ENCODE assay signal across 19 cellular contexts in the genomic region with DNA sequence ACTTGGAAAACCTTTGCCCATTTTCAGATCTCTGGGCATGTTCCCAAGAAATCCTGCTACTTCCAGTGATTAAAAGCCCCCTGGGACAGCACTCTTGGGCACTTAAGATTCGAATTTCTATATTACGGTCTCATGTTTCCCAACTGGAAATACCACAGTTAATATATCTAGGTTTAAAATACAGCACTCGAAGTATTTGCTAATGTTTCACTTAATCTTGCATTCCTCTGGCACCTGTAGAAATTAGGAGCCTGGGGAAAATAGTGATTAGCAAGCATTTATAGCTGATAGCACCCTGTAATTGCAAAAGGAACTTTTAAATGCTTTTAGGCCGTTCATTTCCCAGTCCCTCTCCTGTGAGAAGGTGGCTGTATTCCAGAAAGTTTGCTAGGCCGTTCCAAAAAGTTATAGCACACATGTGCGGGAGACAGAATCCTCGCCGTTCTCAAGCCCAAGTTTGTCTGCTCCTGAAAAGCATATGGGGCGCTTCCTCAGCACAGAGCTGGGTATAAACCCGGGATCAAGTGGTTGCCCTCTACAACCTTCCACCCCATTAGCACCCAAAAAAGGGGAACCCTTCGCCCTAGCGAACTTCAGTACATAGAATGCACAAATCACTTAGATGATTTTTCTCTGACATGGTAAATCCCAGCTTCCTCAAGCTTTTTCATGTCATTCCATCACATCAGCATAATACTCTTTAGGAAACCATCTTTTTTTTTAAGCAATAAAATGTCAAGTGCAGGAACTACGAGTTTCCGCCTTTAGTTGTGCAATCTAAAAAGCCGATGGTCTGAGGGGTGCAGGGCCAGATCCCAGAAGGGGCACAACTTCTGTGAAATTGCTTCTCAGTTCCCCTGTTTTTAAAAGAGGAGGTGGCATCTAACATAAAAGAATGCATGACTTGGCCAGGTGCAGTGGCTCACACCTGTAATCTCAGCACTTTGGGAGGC.
DNase-seq lines count a peak whose midpoint lies in the region; TF ChIP-seq lines count a peak whose summit lies in the region.
"Had no signal": no experiment of that assay in that cellular context is flagged by ENCODE, and none has a peak within 500 bp of the region (broad histone marks: within the 10 kb centered on the region; RNA-seq: fewer than 3 reads in every experiment).

No MANE protein-coding gene starts in this region.

- peak overlapping the region in 2 of 3 experiments; percentile 18 to 28 for H3K4me3 Mint-ChIP-seq in nephron
- H3K4me3 Mint-ChIP-seq: T-helper 1 cell treated with Interleukin-12 subunit alpha and Interleukin-12 subunit beta and Interleukin-4 antibody, amounts not matched to agents 30 μg/mL and 1 μg/mL, for 36 hours had no signal

- H3K4me3 ChIP-seq in fibroblast of pulmonary artery (replicated peaks; ENCODE audit: low read depth, low read length) (no peak overlapping the region), lower leg skin (ENCODE audit: low read depth, poor library complexity, severe bottlenecking) (no peak overlapping the region)
- H3K4me3 ChIP-seq: testis had no signal

- H3K9me3 Mint-ChIP-seq in nephron: no peaks in the 10 kb centered on the region
- H3K9me3 Mint-ChIP-seq: T-helper 1 cell treated with Interleukin-12 subunit alpha and Interleukin-12 subunit beta and Interleukin-4 antibody, amounts not matched to agents 30 μg/mL and 1 μg/mL, for 36 hours had no signal

- intact Hi-C loops in lower leg skin (cut with DNase I; ENCODE audit: low total_unique reads): no loop called here

- 44 to 45% methylated on average over 15 of the region's 15 CpGs for WGBS in lower leg skin, 2 donors

- DNase-seq in GF-D8 (lab: John Stamatoyannopoulos, UW) (peak; percentile 15), NCI-H69 (lab: John Stamatoyannopoulos, UW) (peak; percentile 16), fibroblast of pulmonary artery (ENCODE audit: low read depth) (peak; percentile 3), NCI-H1436 (lab: John Stamatoyannopoulos, UW) (no peak), NCI-H748 (lab: John Stamatoyannopoulos, UW; ENCODE audit: unreplicated experiment) (no peak), lower leg skin (ENCODE audit: low spot score in 2 of 2) (no peak)
- DNase-seq in activated CD4-positive, alpha-beta T cell treated with anti-CD3 and anti-CD28 coated beads for 4 hours: no peak
- DNase-seq: activated CD4-positive, CD25-positive, alpha-beta regulatory T cell treated with anti-CD3 and anti-CD28 coated beads, Interleukin-2, amount 50 U/mL, for 72 hours; activated gamma-delta T cell; aorta; GDM1; Kasumi-1; NCI-H1694; NCI-H510A; nucleus accumbens; stimulated activated CD4-positive, alpha-beta T cell treated with anti-CD3 and anti-CD28 coated beads, Interleukin-2, amount 100 ng/mL, for 48 hours; testis had no signal

- peaks cover 41% of the 10 kb centered on the region for H3K4me1 Mint-ChIP-seq in nephron

- H3K36me3 Mint-ChIP-seq in nephron (ENCODE audit: low read depth): no peaks in the 10 kb centered on the region

- H3K27me3 Mint-ChIP-seq in nephron (ENCODE audit: low read depth): peaks cover 27% of the 10 kb centered on the region

- TF ChIP-seq CTCF in fibroblast of pulmonary artery (IDR thresholded peaks at IDR 0.05; ENCODE audit: low read length, missing control alignments) (no peak), nephron (IDR thresholded peaks at IDR 0.05; ENCODE audit: unreplicated experiment in 3 of 3) (no peak), lower leg skin (IDR thresholded peaks at IDR 0.05) (no peak)

- peak overlapping the region; percentile 90 to 95 (median 92) for H3K27ac Mint-ChIP-seq in nephron
- H3K27ac Mint-ChIP-seq: T-helper 1 cell treated with Interleukin-12 subunit alpha and Interleukin-12 subunit beta and Interleukin-4 antibody, amounts not matched to agents 30 μg/mL and 1 μg/mL, for 36 hours had no signal

- no peak for TF ChIP-seq POLR2A in lower leg skin (IDR thresholded peaks at IDR 0.05)

Comparison
In these comparisons a context has a peak if more than half of its experiments do, and no peak if none do; other contexts are left out.
1. DNase-seq: peak in GF-D8 (single experiment), NCI-H69 (single experiment) and fibroblast of pulmonary artery (single experiment); none in NCI-H1436 (single experiment), NCI-H748 (single experiment), activated CD4-positive, alpha-beta T cell treated with anti-CD3 and anti-CD28 coated beads for 4 hours (0 of 2) and lower leg skin (0 of 2).